11 cellular contexts compared by ENCODE assay signal in the genomic region with DNA sequence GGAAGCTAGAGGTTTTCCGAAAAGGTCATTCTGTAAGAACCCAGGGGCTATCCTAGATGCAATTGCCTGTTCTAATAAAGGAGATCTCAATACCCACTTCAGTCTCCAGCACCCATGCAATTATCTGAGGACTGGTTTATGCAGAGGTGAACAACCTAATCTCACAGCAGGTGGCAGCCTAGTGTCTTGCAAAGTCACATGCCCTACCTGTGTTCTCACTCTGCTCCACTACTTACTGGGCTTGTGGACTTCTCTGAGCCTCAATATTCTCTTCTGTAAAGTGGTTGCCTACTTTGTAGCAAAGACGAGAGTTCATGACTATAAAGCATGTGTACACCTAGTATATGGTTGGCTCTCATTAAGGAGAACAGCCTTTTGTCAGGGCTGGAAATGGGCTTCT. TPM values are rescaled to one million over a fixed set of nuclear protein-coding genes. Genes with fewer than 3 reads are reported as not detected.
A peak's percentile ranks its signal among the peaks of the same experiment; 100 is the strongest.
DNase-seq lines count a peak whose midpoint lies in the region; FAIRE-seq and TF ChIP-seq lines count a peak whose summit lies in the region.
"Had no signal": no experiment of that assay in that cellular context is flagged by ENCODE, and none has a peak within 500 bp of the region (broad histone marks: within the 10 kb centered on the region; RNA-seq: fewer than 3 reads in every experiment).

No MANE protein-coding gene starts in this region.

- no peak overlapping the region for H3K56ac ChIP-seq in H1 (replicated peaks; ENCODE audit: insufficient read length, low read depth, low read length)

- TF ChIP-seq RAD21 in H1 (IDR thresholded peaks at IDR 0.05 in 1 of 2, conservative IDR thresholded peaks at IDR 0.05 in 1 of 2; ENCODE audit: low read depth in 2 of 2, low read length in 2 of 2) = peak; percentile 26 to 37; a peak in 2 of 4 replicates

- DNase-seq in activated effector memory CD4-positive, alpha-beta T cell treated with anti-CD3 and anti-CD28 coated beads, Interleukin-2, amount 50 U/mL, for 16 hours = peak; percentile 47
- no peak for DNase-seq in activated effector memory CD4-positive, alpha-beta T cell treated with Interleukin-2 at 50 U/mL for 16 hours
- DNase-seq in HFFc6 (peak; percentile 29), NCI-H69 (lab: John Stamatoyannopoulos, UW) (peak; percentile 79), H1 (ENCODE audit: low read depth in 1 of 2, low spot score in 2 of 2) (no peak), stomach (peak; percentile 52), H54 (ENCODE audit: insufficient read length, low spot score) (no peak), pons (ENCODE audit: low spot score) (no peak)
- DNase-seq: natural killer cell had no signal

- POLR2A ChIA-PET in H1 (lab: Charles Lee; ENCODE audit: partially characterized antibody) = interaction anchor here (0.9 kb wide), 1 partner anchor 21 kb away, joined by 3 read pairs; a partner anchor contains a TSS

- 89% methylated on average over 2 of the region's 2 CpGs; no CpG with 5 or more reads in 1 of the 2 experiments for WGBS in H1 (ENCODE audit: extremely low coverage in 1 of 2, insufficient coverage in 1 of 2, insufficient read length in 1 of 2, insufficient replicate concordance in 2 of 2, low coverage in 1 of 2, low lambda C conversion rate in 2 of 2, missing lambda C conversion rate in 1 of 2), 2 experiments
- 71 to 84% (median 79%) methylated on average over 2 of the region's 2 CpGs for WGBS in stomach, 5 donors

- no peaks in the 10 kb centered on the region for H3K36me3 ChIP-seq in H1 (ENCODE audit: control insufficient read depth in 2 of 4, insufficient read depth in 4 of 4, low read length in 3 of 4)
- no peaks in the 10 kb centered on the region for H3K36me3 ChIP-seq in stomach

- no peak overlapping the region for H2BK20ac ChIP-seq in H1 (ENCODE audit: low read length)

- intact Hi-C loops in stomach (cut with DNase I; ENCODE audit: low total_unique reads) = loop anchor here (5.0 kb wide), 1 partner anchor 36 kb away; no protein-coding TSS in a partner anchor

- no peak overlapping the region for H3K4me2 ChIP-seq in H1 (ENCODE audit: insufficient read depth in 1 of 2, low read depth in 2 of 2, low read length in 2 of 2)

- H3K79me1 ChIP-seq in H1 (ENCODE audit: low read depth, low read length) = no peaks in the 10 kb centered on the region

- no peaks in the 10 kb centered on the region; a peak in 1 of 7 replicates for H3K4me1 ChIP-seq in H1 (replicated peaks in 1 of 4; ENCODE audit: control insufficient read depth in 3 of 4, insufficient read depth in 4 of 4, low read length in 3 of 4)
- peaks cover 0 to 8% (median 0%) of the 10 kb centered on the region in 4 donors for H3K4me1 ChIP-seq in stomach

- no peaks in the 10 kb centered on the region for H3K36me3 Mint-ChIP-seq in HFFc6 (ENCODE audit: low read depth)
- H3K36me3 Mint-ChIP-seq: natural killer cell had no signal

- H3K14ac ChIP-seq in H1 (ENCODE audit: insufficient read length) = no peak overlapping the region

- TF ChIP-seq CTCF in HFFc6 (IDR thresholded peaks at IDR 0.05) (peak; percentile 48; the same call in 1 of the 2 replicates), H1 (IDR thresholded peaks at IDR 0.05; ENCODE audit: control extremely low read depth in 1 of 3, insufficient read depth in 1 of 3, low read depth in 1 of 3, low read length in 3 of 3) (no peak), stomach (IDR thresholded peaks at IDR 0.05) (peak in 5 of 7 experiments; percentile 8 to 57 (median 30))

- no peak overlapping the region for H4K91ac ChIP-seq in H1 (replicated peaks; ENCODE audit: insufficient read length, low read length)

- H3K79me2 ChIP-seq in H1 (ENCODE audit: control insufficient read depth in 1 of 2, insufficient read depth in 2 of 2, low read length in 2 of 2) = no peaks in the 10 kb centered on the region

- H3K27me3 ChIP-seq in H1 (replicated peaks in 1 of 4; ENCODE audit: control insufficient read depth in 3 of 4, extremely low read depth in 1 of 4, insufficient read depth in 3 of 4, low read length in 3 of 4) (no peaks in the 10 kb centered on the region; a peak in 2 of 7 replicates), stomach (no peaks in the 10 kb centered on the region)

- TF ChIP-seq POLR2A in H1 (IDR thresholded peaks at IDR 0.05; ENCODE audit: control extremely low read depth in 1 of 2, low read depth in 2 of 2, low read length in 2 of 2) (no peak), stomach (IDR thresholded peaks at IDR 0.05) (no peak), H54 (IDR thresholded peaks at IDR 0.05; ENCODE audit: low read depth, low read length) (no peak)

- CTCF ChIA-PET in H1 (lab: Charles Lee; ENCODE audit: partially characterized antibody) = interaction anchor here (0.7 to 3.0 kb wide), 6 partner anchors 9 to 591 kb away, joined by 3 to 12 read pairs (median 3); no protein-coding TSS in a partner anchor

- TF ChIP-seq EP300 in H1 (IDR thresholded peaks at IDR 0.05; ENCODE audit: borderline replicate concordance in 1 of 2, low read depth in 2 of 2, low read length in 2 of 2) = no peak
- TF ChIP-seq EP300 in stomach (IDR thresholded peaks at IDR 0.05) = no peak

- no peaks in the 10 kb centered on the region for H3K9me3 Mint-ChIP-seq in HFFc6
- H3K9me3 Mint-ChIP-seq: natural killer cell had no signal

- H4K20me1 ChIP-seq in H1 (replicated peaks in 1 of 2; ENCODE audit: control insufficient read depth in 1 of 2, insufficient read depth in 2 of 2, low read length in 2 of 2) = no peaks in the 10 kb centered on the region

- H2BK120ac ChIP-seq in H1 (replicated peaks; ENCODE audit: low read depth, low read length) = no peak overlapping the region

- H3K27ac ChIP-seq in H1 (ENCODE audit: low read depth, low read length) = no peak overlapping the region
- no peak overlapping the region for H3K27ac ChIP-seq in stomach

- no peak overlapping the region for H2AFZ ChIP-seq in H1 (ENCODE audit: low read length)

- H3K27ac Mint-ChIP-seq in HFFc6 = no peak overlapping the region
- H3K27ac Mint-ChIP-seq: natural killer cell had no signal

- no peak overlapping the region for H2AK5ac ChIP-seq in H1 (ENCODE audit: low read depth, low read length)

- no peak overlapping the region for H4K5ac ChIP-seq in H1 (ENCODE audit: insufficient read length, low read depth, low read length)

- H3K9me3 ChIP-seq in H1 (ENCODE audit: insufficient read depth in 2 of 2, low read depth in 1 of 2, low read length in 1 of 2) (no peaks in the 10 kb centered on the region), stomach (no peaks in the 10 kb centered on the region)

- no peak overlapping the region for H3K4ac ChIP-seq in H1 (replicated peaks; ENCODE audit: insufficient read length, low read depth, low read length)

- H4K8ac ChIP-seq in H1 (ENCODE audit: extremely low read depth, insufficient read depth, low read length) = no peak overlapping the region

- no peaks in the 10 kb centered on the region for H3K23me2 ChIP-seq in H1 (ENCODE audit: low read depth, low read length)

- no peaks in the 10 kb centered on the region for H3K4me1 Mint-ChIP-seq in HFFc6 (ENCODE audit: low read depth)
- H3K4me1 Mint-ChIP-seq: natural killer cell had no signal

- no peak overlapping the region for H3K4me3 Mint-ChIP-seq in HFFc6
- H3K4me3 Mint-ChIP-seq: natural killer cell had no signal

- H3K18ac ChIP-seq in H1 (ENCODE audit: extremely low read depth, low read length) = no peak overlapping the region

- no peak overlapping the region for H2BK12ac ChIP-seq in H1 (ENCODE audit: low read depth, low read length)

- no peak overlapping the region for H3K23ac ChIP-seq in H1 (ENCODE audit: insufficient read length)

- H3K9ac ChIP-seq in H1 (replicated peaks in 1 of 4; ENCODE audit: extremely low read depth in 1 of 4, low read depth in 3 of 4, low read length in 3 of 4) = no peak overlapping the region

- no peak overlapping the region for H2BK15ac ChIP-seq in H1 (ENCODE audit: low read length)

- peaks cover 29% of the 10 kb centered on the region for H3K27me3 Mint-ChIP-seq in HFFc6 (ENCODE audit: insufficient read depth)

- no peak overlapping the region for H3K4me3 ChIP-seq in H1 (ENCODE audit: extremely low read depth in 1 of 4, insufficient read depth in 2 of 4, low read depth in 3 of 4, low read length in 4 of 4)
- no peak overlapping the region for H3K4me3 ChIP-seq in stomach

- no peak for FAIRE-seq in H1 (lab: Jason Lieb, UNC)
- FAIRE-seq in H54 (lab: Jason Lieb, UNC) = no peak
- FAIRE-seq: G401.6 had no signal

- H2BK5ac ChIP-seq in H1 (ENCODE audit: low read depth, low read length) = no peak overlapping the region

TF ChIP-seq in H1, 55 proteins besides CTCF, POLR2A, EP300 and RAD21 (continues in another document):
- TF ChIP-seq GABPA (IDR thresholded peaks at IDR 0.05; ENCODE audit: borderline replicate concordance, insufficient read depth, low read length) (no peak), CHD2 (IDR thresholded peaks at IDR 0.05; ENCODE audit: low read length) (no peak), ASH2L (IDR thresholded peaks at IDR 0.05; ENCODE audit: low read length) (no peak), POU5F1 (IDR thresholded peaks at IDR 0.05; ENCODE audit: low read depth, low read length) (no peak)

RNA-seq across cellular contexts. Expression of a gene that starts 21.0 kb away (rescaled TPM):
- total RNA-seq in HFFc6 (2021; fragmentation: NEBNext Ultra II Directional; extraction: Animal tissue kit (Norgen Biotek cat#: 25700)) = 10 to 100 TPM; 34.5 to 42.0 (median 37.2) TPM
- total RNA-seq in H1 (2021; fragmentation: NEBNext Ultra II Directional; extraction: Animal tissue kit (Norgen Biotek cat#: 25700)) = 78.5 and 78.7 TPM in 2 replicates
- polyA plus RNA-seq in H1 (2011; rRNA removed) (41.6 and 52.4 TPM in 2 replicates), stomach (10 to 100 TPM; 12.1 to 17.7 (median 17.0) TPM)
- 53.9 TPM for polyA plus RNA-seq in H1 (2011; cell fraction: cytosol; rRNA removed)
- 44.8 TPM for polyA plus RNA-seq in H1 (2011; cell fraction: nucleus; rRNA removed)
- 51.5 to 64.7 TPM (median 54.2 TPM) in 4 replicates for polyA plus RNA-seq in H1 (2012, experiment 1 of 2)
- polyA plus RNA-seq in H1 (2012, experiment 2 of 2) = 34.2 TPM
- 37.2 TPM for polyA plus RNA-seq in H1 (2013, experiment 1 of 2)
- polyA plus RNA-seq in H1 (2013, experiment 2 of 2) = 38.1 TPM
- polyA minus RNA-seq in H1 (2011; rRNA and poly(A)+ RNA removed) = 84.4 and 92.7 TPM in 2 replicates
- polyA minus RNA-seq in H1 (2011; cell fraction: cytosol; rRNA and poly(A)+ RNA removed) = 56.1 TPM
- polyA minus RNA-seq in H1 (2011; cell fraction: nucleus; rRNA and poly(A)+ RNA removed) = 29.8 TPM
- total RNA-seq in stomach = 10 to 100 TPM in 4 of 5 donors, under 1 TPM in 1; 0.58 to 68.7 (median 28.4) TPM

RNA-seq across cellular contexts. Expression of a gene that starts 52.8 kb away (rescaled TPM):
- total RNA-seq in HFFc6 (2021; fragmentation: NEBNext Ultra II Directional; extraction: Animal tissue kit (Norgen Biotek cat#: 25700)) = not detected
- total RNA-seq in H1 (2021; fragmentation: NEBNext Ultra II Directional; extraction: Animal tissue kit (Norgen Biotek cat#: 25700)) = 33.8 and 36.6 TPM in 2 replicates
- polyA plus RNA-seq in H1 (2011; rRNA removed) (30.9 and 31.3 TPM in 2 replicates), stomach (under 1 TPM in 2 of 3 donors, not detected in 1; 0.23 to 0.87 TPM)
- polyA plus RNA-seq in H1 (2011; cell fraction: cytosol; rRNA removed) = 42.2 TPM
- polyA plus RNA-seq in H1 (2011; cell fraction: nucleus; rRNA removed) = 23.0 TPM
- 36.6 to 43.7 TPM (median 39.6 TPM) in 4 replicates for polyA plus RNA-seq in H1 (2012, experiment 1 of 2)
- 20.7 TPM for polyA plus RNA-seq in H1 (2012, experiment 2 of 2)
- 21.9 TPM for polyA plus RNA-seq in H1 (2013, experiment 1 of 2)
- 22.9 TPM for polyA plus RNA-seq in H1 (2013, experiment 2 of 2)
- 43.9 and 44.9 TPM in 2 replicates for polyA minus RNA-seq in H1 (2011; rRNA and poly(A)+ RNA removed)
- polyA minus RNA-seq in H1 (2011; cell fraction: cytosol; rRNA and poly(A)+ RNA removed) = 66.6 TPM
- 31.0 TPM for polyA minus RNA-seq in H1 (2011; cell fraction: nucleus; rRNA and poly(A)+ RNA removed)
- total RNA-seq in stomach = 1 to 10 TPM in 3 of 5 donors, not detected in 2; 1.7 to 4.8 (median 2.2) TPM
- total RNA-seq: activated CD8-positive, alpha-beta memory T cell treated with anti-CD3 and anti-CD28 coated beads for 36 hours; natural killer cell had no signal

Comparison
In these comparisons a context has a peak if more than half of its experiments do, and no peak if none do; other contexts are left out.
1. DNase-seq: peak in activated effector memory CD4-positive, alpha-beta T cell treated with anti-CD3 and anti-CD28 coated beads, Interleukin-2, amount 50 U/mL, for 16 hours (single experiment), HFFc6 (single experiment), NCI-H69 (single experiment) and stomach (single experiment); none in activated effector memory CD4-positive, alpha-beta T cell treated with Interleukin-2 at 50 U/mL for 16 hours (single experiment), H1 (0 of 2), H54 (single experiment) and pons (single experiment).
2. CTCF ChIP-seq: peak in HFFc6 (single experiment) and stomach (5 of 7); none in H1 (0 of 3).